Comparison of ENCODE assay signal across 19 cellular contexts in genomic region chr6:160379464-160379863, GRCh38. TPM values are rescaled to one million over a fixed set of nuclear protein-coding genes. Genes with fewer than 3 reads are reported as not detected.
DNase-seq lines count a peak whose midpoint lies in the region; ATAC-seq and TF ChIP-seq lines count a peak whose summit lies in the region.
"Had no signal": no experiment of that assay in that cellular context is flagged by ENCODE, and none has a peak within 500 bp of the region (broad histone marks: within the 10 kb centered on the region; RNA-seq: fewer than 3 reads in every experiment).

No MANE protein-coding gene starts in this region.

- H3K9me3 ChIP-seq in right lobe of liver, result no peaks in the 10 kb centered on the region

- H3K4me1 ChIP-seq in right lobe of liver, result peaks cover 0 to 27% (median 5%) of the 10 kb centered on the region in 4 donors

- no peaks in the 10 kb centered on the region for H3K36me3 ChIP-seq in right lobe of liver

- no peak for TF ChIP-seq CTCF in AG09309 (IDR thresholded peaks at IDR 0.05; ENCODE audit: control insufficient read depth, insufficient read depth, low read depth, low read length, missing control alignments)
- no peak for TF ChIP-seq CTCF in right lobe of liver (IDR thresholded peaks at IDR 0.05)

- no peaks in the 10 kb centered on the region for H3K27me3 ChIP-seq in right lobe of liver

- H3K4me3 ChIP-seq in AG09309 (ENCODE audit: control insufficient read depth, low read depth, low read length) (no peak overlapping the region), right lobe of liver (no peak overlapping the region)

- DNase-seq in AG09309 (ENCODE audit: low read depth) (peak; percentile 1), M059J (ENCODE audit: low read depth) (peak; percentile 55), epithelial cell of prostate (ENCODE audit: low read depth, low spot score) (no peak), right lobe of liver (no peak), NOMO-1 (lab: John Stamatoyannopoulos, UW; ENCODE audit: unreplicated experiment in 2 of 2) (no peak), COR-L47 (lab: John Stamatoyannopoulos, UW) (no peak)
- DNase-seq: activated CD4-positive, alpha-beta T cell treated with anti-CD3 and anti-CD28 coated beads, Interleukin-2, amount 50 U/mL, for 1 hour; endodermal cell; head of caudate nucleus; islet precursor cell; Kasumi-1; NCI-H1436 treated with DMSO at 0.1 percent for 48 hours; NCI-H510A; OCI-M1; small intestine had no signal

- no peak for TF ChIP-seq POLR2A in right lobe of liver (IDR thresholded peaks at IDR 0.05)

- intact Hi-C loops in right lobe of liver (cut with DNase I), result no loop called here

- ATAC-seq in right lobe of liver, result peak in 3 of 4 donors; percentile 63 to 85 (median 63)
- ATAC-seq in GM19395 (IDR thresholded peaks at IDR 0.05; ENCODE audit: unreplicated experiment), result no peak
- no peak for ATAC-seq in GM19455 (IDR thresholded peaks at IDR 0.05; ENCODE audit: unreplicated experiment)
- ATAC-seq: SK-N-SH treated with all-trans-retinoic acid at 6 μM for 48 hours; stimulated activated effector memory CD8-positive, alpha-beta T cell treated with anti-CD3 and anti-CD28 coated beads, Interleukin-12 subunit alpha, Interleukin-12 subunit beta, amount 100 ng/mL, for 72 hours had no signal

- H3K27ac ChIP-seq in epithelial cell of prostate, result peak overlapping the region; percentile 76
- peak overlapping the region in 2 of 3 donors; percentile 10 to 41 for H3K27ac ChIP-seq in right lobe of liver

RNA-seq across cellular contexts. Expression of gene SLC22A3, which starts 31.3 kb away (rescaled TPM):
- total RNA-seq in M059J (2014; rRNA removed; shearing (Covaris generic)), result 0.94 and 1.1 TPM in 2 replicates
- total RNA-seq in right lobe of liver, result 10 to 100 TPM; 16.3 to 49.3 (median 32.0) TPM

Comparison
In these comparisons a context has a peak if more than half of its experiments do, and no peak if none do; other contexts are left out.
1. DNase-seq: peak in AG09309 (single experiment) and M059J (single experiment); none in epithelial cell of prostate (single experiment), right lobe of liver (0 of 3), NOMO-1 (0 of 2) and COR-L47 (single experiment).
2. ATAC-seq: peak in right lobe of liver (3 of 4); none in GM19395 (single experiment) and GM19455 (single experiment).